ENCODE assay signal across 18 cellular contexts in genomic region chr9:105148328-105149006, GRCh38.
DNase-seq lines count a peak whose midpoint lies in the region; ATAC-seq and TF ChIP-seq lines count a peak whose summit lies in the region.
"Had no signal": no experiment of that assay in that cellular context is flagged by ENCODE, and none has a peak within 500 bp of the region (broad histone marks: within the 10 kb centered on the region; RNA-seq: fewer than 3 reads in every experiment).

No MANE protein-coding gene starts in this region.

- H3K4me1 Mint-ChIP-seq in endothelial cell (ENCODE audit: unreplicated experiment) (peaks cover 10% of the 10 kb centered on the region), osteocyte (ENCODE audit: unreplicated experiment) (peaks cover 13% of the 10 kb centered on the region)
- H3K4me1 Mint-ChIP-seq in activated T-helper 17 cell treated with anti-CD3 and anti-CD28 coated beads, Interleukin-2, amount 50 U/mL, for 72 hours = no peaks in the 10 kb centered on the region

- peaks cover 7% of the 10 kb centered on the region for H3K27me3 Mint-ChIP-seq in endothelial cell (ENCODE audit: unreplicated experiment)
- no peaks in the 10 kb centered on the region for H3K27me3 Mint-ChIP-seq in osteocyte (ENCODE audit: unreplicated experiment)
- H3K27me3 Mint-ChIP-seq in activated T-helper 17 cell treated with anti-CD3 and anti-CD28 coated beads, Interleukin-2, amount 50 U/mL, for 72 hours = peaks cover 3% of the 10 kb centered on the region
- H3K27me3 Mint-ChIP-seq: activated CD4-positive, alpha-beta memory T cell treated with anti-CD3 and anti-CD28 coated beads for 36 hours had no signal

- H3K27ac ChIP-seq in SJCRH30 = no peak overlapping the region
- H3K27ac ChIP-seq: coronary artery, neutrophil, skin epidermis, uterus had no signal

- no peaks in the 10 kb centered on the region for H3K36me3 ChIP-seq in SJCRH30
- H3K36me3 ChIP-seq: neutrophil, uterus had no signal

- no peak for TF ChIP-seq CTCF in endothelial cell (IDR thresholded peaks at IDR 0.05; ENCODE audit: unreplicated experiment)
- TF ChIP-seq CTCF in osteocyte (IDR thresholded peaks at IDR 0.05) = peak; percentile 16

- H3K4me3 ChIP-seq in SJCRH30 = no peak overlapping the region
- H3K4me3 ChIP-seq: coronary artery, skin epidermis, uterus had no signal

- H3K27me3 ChIP-seq in SJCRH30 = no peaks in the 10 kb centered on the region
- H3K27me3 ChIP-seq: neutrophil, uterus had no signal

- H3K27ac Mint-ChIP-seq in endothelial cell (ENCODE audit: unreplicated experiment) = no peak overlapping the region
- H3K27ac Mint-ChIP-seq in osteocyte (ENCODE audit: unreplicated experiment) = no peak overlapping the region
- H3K27ac Mint-ChIP-seq in activated T-helper 17 cell treated with anti-CD3 and anti-CD28 coated beads, Interleukin-2, amount 50 U/mL, for 72 hours = no peak overlapping the region
- H3K27ac Mint-ChIP-seq: activated CD4-positive, alpha-beta memory T cell treated with anti-CD3 and anti-CD28 coated beads for 36 hours had no signal

- H3K4me1 ChIP-seq in SJCRH30 = no peaks in the 10 kb centered on the region
- H3K4me1 ChIP-seq: uterus had no signal

- peak; percentile 28 for DNase-seq in NCI-H82 (lab: John Stamatoyannopoulos, UW)
- DNase-seq in NCI-H82 treated with DMSO at 0.1 percent for 48 hours (lab: John Stamatoyannopoulos, UW; ENCODE audit: unreplicated experiment) = no peak
- DNase-seq in SJCRH30 = peak; percentile 13 to 21
- DNase-seq in endothelial cell (ENCODE audit: low spot score) = peak; percentile 35
- DNase-seq in osteocyte (ENCODE audit: extremely low spot score, unreplicated experiment) = no peak
- DNase-seq in hypothalamus (lab: John Stamatoyannopoulos, UW) = no peak
- DNase-seq: activated CD4-positive, alpha-beta memory T cell treated with anti-CD3 and anti-CD28 coated beads for 36 hours; amniotic stem cell; Caco-2; NCI-H1436 treated with DMSO at 0.1 percent for 48 hours; NCI-H524; stimulated activated naive CD8-positive, alpha-beta T cell treated with anti-CD3 and anti-CD28 coated beads, Interleukin-15, Interleukin-2, amounts not matched to agents 100 U/mL and 50 U/mL, for 24 hours; uterus had no signal

- no peak overlapping the region for H3K4me3 Mint-ChIP-seq in endothelial cell (ENCODE audit: unreplicated experiment)
- no peak overlapping the region for H3K4me3 Mint-ChIP-seq in osteocyte (ENCODE audit: unreplicated experiment)
- no peak overlapping the region for H3K4me3 Mint-ChIP-seq in activated T-helper 17 cell treated with anti-CD3 and anti-CD28 coated beads, Interleukin-2, amount 50 U/mL, for 72 hours
- H3K4me3 Mint-ChIP-seq: activated CD4-positive, alpha-beta memory T cell treated with anti-CD3 and anti-CD28 coated beads for 36 hours had no signal

- H3K9me3 Mint-ChIP-seq in endothelial cell (ENCODE audit: unreplicated experiment) = no peaks in the 10 kb centered on the region
- no peaks in the 10 kb centered on the region for H3K9me3 Mint-ChIP-seq in osteocyte (ENCODE audit: unreplicated experiment)
- no peaks in the 10 kb centered on the region for H3K9me3 Mint-ChIP-seq in activated T-helper 17 cell treated with anti-CD3 and anti-CD28 coated beads, Interleukin-2, amount 50 U/mL, for 72 hours
- H3K9me3 Mint-ChIP-seq: activated CD4-positive, alpha-beta memory T cell treated with anti-CD3 and anti-CD28 coated beads for 36 hours had no signal

- H3K36me3 Mint-ChIP-seq in endothelial cell (ENCODE audit: low read depth, unreplicated experiment) (no peaks in the 10 kb centered on the region), osteocyte (ENCODE audit: unreplicated experiment) (no peaks in the 10 kb centered on the region)
- no peaks in the 10 kb centered on the region for H3K36me3 Mint-ChIP-seq in activated T-helper 17 cell treated with anti-CD3 and anti-CD28 coated beads, Interleukin-2, amount 50 U/mL, for 72 hours (ENCODE audit: low read depth)
- H3K36me3 Mint-ChIP-seq: activated CD4-positive, alpha-beta memory T cell treated with anti-CD3 and anti-CD28 coated beads for 36 hours had no signal

- H3K9me3 ChIP-seq in SJCRH30 (replicated peaks) = no peaks in the 10 kb centered on the region; the same call in 1 of the 2 replicates
- H3K9me3 ChIP-seq: Caco-2, neutrophil, uterus had no signal

- no peak for ATAC-seq in HG03378 (IDR thresholded peaks at IDR 0.05; ENCODE audit: unreplicated experiment)
- no peak for ATAC-seq in activated T-helper 17 cell treated with anti-CD3 and anti-CD28 coated beads, Interleukin-2, amount 50 U/mL, for 72 hours (replicated peaks)
- ATAC-seq: stimulated activated naive CD8-positive, alpha-beta T cell treated with anti-CD3 and anti-CD28 coated beads, Interleukin-15, Interleukin-2, amounts not matched to agents 100 U/mL and 50 U/mL, for 24 hours had no signal

Comparison
In these comparisons a context has a peak if more than half of its experiments do, and no peak if none do; other contexts are left out.
1. DNase-seq: peak in NCI-H82 (single experiment), SJCRH30 (2 of 2) and endothelial cell (single experiment); none in NCI-H82 treated with DMSO at 0.1 percent for 48 hours (single experiment), osteocyte (single experiment) and hypothalamus (0 of 51).